26 cellular contexts compared by ENCODE assay signal in genomic region chr6:50823130-50823920, GRCh38. TPM values are rescaled to one million over a fixed set of nuclear protein-coding genes. Genes with fewer than 3 reads are reported as not detected.
A peak's percentile ranks its signal among the peaks of the same experiment; 100 is the strongest.
DNase-seq lines count a peak whose midpoint lies in the region; FAIRE-seq and TF ChIP-seq lines count a peak whose summit lies in the region.
"Had no signal": no experiment of that assay in that cellular context is flagged by ENCODE, and none has a peak within 500 bp of the region (broad histone marks: within the 10 kb centered on the region; RNA-seq: fewer than 3 reads in every experiment).

No MANE protein-coding gene starts in this region.

- no peak overlapping the region for H4K91ac ChIP-seq in H9 (ENCODE audit: insufficient read length, low read depth, low read length)

- no peak overlapping the region for H3K56ac ChIP-seq in H9 (ENCODE audit: insufficient read length, low read depth, low read length)

- H3T11ph ChIP-seq in H9 (ENCODE audit: low read length), result no peak overlapping the region

- no peaks in the 10 kb centered on the region for H3K36me3 ChIP-seq in ectodermal cell (ENCODE audit: control insufficient read depth, insufficient read depth, low read length)
- no peaks in the 10 kb centered on the region for H3K36me3 ChIP-seq in keratinocyte (ENCODE audit: control insufficient read depth in 2 of 2, extremely low read depth in 1 of 2, insufficient read depth in 2 of 2, low read length in 2 of 2)
- no peaks in the 10 kb centered on the region for H3K36me3 ChIP-seq in GM23248 (ENCODE audit: low read depth)
- H3K36me3 ChIP-seq: neutrophil, uterus had no signal

- no peak overlapping the region for H3K18ac ChIP-seq in H9 (ENCODE audit: insufficient read length, low read depth, low read length)

- H3K14ac ChIP-seq in H9 (ENCODE audit: insufficient read depth, low read length), result peak overlapping the region; percentile 8; the same call in 1 of the 2 replicates

- DNase-seq in H9 (peak; percentile 46), keratinocyte (ENCODE audit: low read depth, low spot score) (no peak), osteocyte (ENCODE audit: extremely low spot score, unreplicated experiment) (no peak), GM23248 (no peak), medulla oblongata (ENCODE audit: extremely low spot score) (no peak)
- DNase-seq in activated T-helper 1 cell treated with anti-CD3 and anti-CD28 coated beads, Interleukin-12 subunit alpha, Interleukin-12 subunit beta, Interleukin-2, Interleukin-4 antibody, amounts not matched to agents 30 ng/mL and 10 ng/mL and 1 ng/mL, durations not matched to agents 14 hours and 24 hours and 36 hours (ENCODE audit: low spot score), result no peak
- DNase-seq in activated naive CD4-positive, alpha-beta T cell (lab: John Stamatoyannopoulos, UW), result no peak
- DNase-seq: ACHN; activated CD4-positive, alpha-beta T cell treated with anti-CD3 and anti-CD28 coated beads for 48 hours; body of pancreas; C1 segment of cervical spinal cord; hippocampal formation; IMR-90; left colon; NCI-H1436 treated with DMSO at 0.1 percent for 48 hours; NCI-H2171; NCI-H748 treated with DMSO at 0.1 percent for 48 hours; OCI-M1; SHP77; uterus had no signal

- peaks cover 6% of the 10 kb centered on the region for H3K4me1 ChIP-seq in H9 (ENCODE audit: insufficient read depth, low read length)
- H3K4me1 ChIP-seq in ectodermal cell (ENCODE audit: control insufficient read depth, insufficient read depth, low read length), result peaks cover 37% of the 10 kb centered on the region
- peaks cover 32% of the 10 kb centered on the region for H3K4me1 ChIP-seq in keratinocyte (ENCODE audit: control insufficient read depth, extremely low read depth, insufficient read depth, low read length)
- H3K4me1 ChIP-seq in GM23248 (ENCODE audit: insufficient read depth), result no peaks in the 10 kb centered on the region

- no peak overlapping the region for H4K8ac ChIP-seq in H9 (replicated peaks; ENCODE audit: insufficient read length, low read depth, low read length)

- H3K4me3 ChIP-seq in ectodermal cell (ENCODE audit: insufficient read depth, low read depth, low read length), result peak overlapping the region; percentile 36
- peak overlapping the region; percentile 15 to 35 (median 31) for H3K4me3 ChIP-seq in keratinocyte (ENCODE audit: control insufficient read depth in 2 of 3, extremely low read depth in 1 of 3, insufficient read depth in 2 of 3, low read depth in 1 of 3, low read length in 3 of 3)
- no peak overlapping the region for H3K4me3 ChIP-seq in GM23248
- H3K4me3 ChIP-seq: body of pancreas, coronary artery, uterus had no signal

- H2BK120ac ChIP-seq in H9 (ENCODE audit: low read depth, low read length, poor library complexity, severe bottlenecking), result no peak overlapping the region

- no peak overlapping the region for H2BK15ac ChIP-seq in H9 (ENCODE audit: low read depth, low read length)

- H3K4me3 Mint-ChIP-seq in H9 (peak overlapping the region in 1 of 2 experiments; percentile 74; a peak in 3 of 5 replicates), osteocyte (ENCODE audit: unreplicated experiment) (peak overlapping the region; percentile 85)
- no peak overlapping the region for H3K4me3 Mint-ChIP-seq in activated T-helper 1 cell treated with anti-CD3 and anti-CD28 coated beads, Interleukin-12 subunit alpha, Interleukin-12 subunit beta, Interleukin-2, Interleukin-4 antibody, amounts not matched to agents 30 ng/mL and 10 ng/mL and 1 ng/mL, durations not matched to agents 14 hours and 24 hours and 36 hours

- no peaks in the 10 kb centered on the region for H4K20me1 ChIP-seq in H9 (ENCODE audit: control insufficient read depth, insufficient read depth, insufficient read length)
- no peaks in the 10 kb centered on the region for H4K20me1 ChIP-seq in keratinocyte (ENCODE audit: control insufficient read depth, extremely low read depth, insufficient read depth, low read length)
- H4K20me1 ChIP-seq in GM23248 (ENCODE audit: insufficient read depth), result no peaks in the 10 kb centered on the region

- H2BK5ac ChIP-seq in H9 (ENCODE audit: insufficient read length, low read length), result no peak overlapping the region

- H3K36me3 Mint-ChIP-seq in H9 (ENCODE audit: insufficient read depth in 1 of 3, low read depth in 3 of 3), result no peaks in the 10 kb centered on the region; a peak in 1 of 7 replicates
- H3K36me3 Mint-ChIP-seq in osteocyte (ENCODE audit: unreplicated experiment), result peaks cover 15% of the 10 kb centered on the region
- peaks cover 1% of the 10 kb centered on the region for H3K36me3 Mint-ChIP-seq in activated T-helper 1 cell treated with anti-CD3 and anti-CD28 coated beads, Interleukin-12 subunit alpha, Interleukin-12 subunit beta, Interleukin-2, Interleukin-4 antibody, amounts not matched to agents 30 ng/mL and 10 ng/mL and 1 ng/mL, durations not matched to agents 14 hours and 24 hours and 36 hours (ENCODE audit: low read depth)

- H3K27me3 ChIP-seq in H9 (ENCODE audit: insufficient read depth, low read length), result peaks cover 91% of the 10 kb centered on the region
- peaks cover 100% of the 10 kb centered on the region for H3K27me3 ChIP-seq in ectodermal cell (ENCODE audit: control insufficient read depth, insufficient read depth, low read length, poor library complexity, severe bottlenecking)
- peaks cover 41% of the 10 kb centered on the region for H3K27me3 ChIP-seq in keratinocyte (ENCODE audit: control insufficient read depth, extremely low read depth, insufficient read depth, low read length)
- H3K27me3 ChIP-seq in GM23248 (replicated peaks; ENCODE audit: insufficient read depth), result peaks cover 93% of the 10 kb centered on the region

- no peak for FAIRE-seq in keratinocyte (lab: Jason Lieb, UNC)

- H2AFZ ChIP-seq in H9 (ENCODE audit: low read length) (no peak overlapping the region), keratinocyte (ENCODE audit: control insufficient read depth, low read length) (peak overlapping the region; percentile 73), GM23248 (no peak overlapping the region)

- WGBS in H9 (ENCODE audit: extremely low coverage, insufficient read length, low lambda C conversion rate), result no CpG with 5 or more reads among the region's 45 CpGs
- 1% methylated on average over 45 of the region's 45 CpGs for WGBS in ectodermal cell, 2 experiments
- 7% methylated on average over 43 to 45 of the region's 45 CpGs for WGBS in GM23248 (ENCODE audit: low coverage in 1 of 2, low lambda C conversion rate in 2 of 2, missing lambda C conversion rate in 2 of 2), 2 experiments

- H3K4me1 Mint-ChIP-seq in H9 (peaks cover 62 to 86% of the 10 kb centered on the region in 2 experiments), osteocyte (ENCODE audit: unreplicated experiment) (peaks cover 57% of the 10 kb centered on the region)
- peaks cover 7% of the 10 kb centered on the region for H3K4me1 Mint-ChIP-seq in activated T-helper 1 cell treated with anti-CD3 and anti-CD28 coated beads, Interleukin-12 subunit alpha, Interleukin-12 subunit beta, Interleukin-2, Interleukin-4 antibody, amounts not matched to agents 30 ng/mL and 10 ng/mL and 1 ng/mL, durations not matched to agents 14 hours and 24 hours and 36 hours (ENCODE audit: low read depth)

- peaks cover 7% of the 10 kb centered on the region for H3K23me2 ChIP-seq in H9 (ENCODE audit: insufficient read length, low read depth, low read length, poor library complexity, severe bottlenecking)

- H3F3A ChIP-seq in GM23248 (ENCODE audit: insufficient read depth), result no peaks in the 10 kb centered on the region

- dilution Hi-C loops in keratinocyte (cut with MboI; ENCODE audit: extremely low pct_ligation_motif_present, low sequenced_read_pairs), result no loop called here

- no peaks in the 10 kb centered on the region for H3K9me1 ChIP-seq in keratinocyte (ENCODE audit: control insufficient read depth, extremely low read depth, insufficient read depth, low read length)

- H3K9me3 Mint-ChIP-seq in H9 (peaks cover 0 to 14% of the 10 kb centered on the region in 2 experiments; a peak in 2 of 5 replicates), osteocyte (ENCODE audit: unreplicated experiment) (no peaks in the 10 kb centered on the region)
- H3K9me3 Mint-ChIP-seq in activated T-helper 1 cell treated with anti-CD3 and anti-CD28 coated beads, Interleukin-12 subunit alpha, Interleukin-12 subunit beta, Interleukin-2, Interleukin-4 antibody, amounts not matched to agents 30 ng/mL and 10 ng/mL and 1 ng/mL, durations not matched to agents 14 hours and 24 hours and 36 hours, result no peaks in the 10 kb centered on the region
- H3K9me3 Mint-ChIP-seq: activated T-helper 2 cell treated with anti-CD3 and anti-CD28 coated beads, Interferon-gamma antibody, Interleukin-2, Interleukin-4, amounts not matched to agents 10 μg/mL and 5 μg/mL and 100 μg/mL, durations not matched to agents 14 hours and 24 hours and 36 hours had no signal

- no peak overlapping the region for H3K4ac ChIP-seq in H9 (ENCODE audit: low read depth, low read length)

- no peaks in the 10 kb centered on the region for H3K79me2 ChIP-seq in H9 (ENCODE audit: insufficient read depth, low read length)
- no peaks in the 10 kb centered on the region for H3K79me2 ChIP-seq in keratinocyte (ENCODE audit: control insufficient read depth, insufficient read depth, low read length)
- H3K79me2 ChIP-seq in GM23248 (ENCODE audit: insufficient read depth), result no peaks in the 10 kb centered on the region

- no peak overlapping the region for H2AK5ac ChIP-seq in H9 (ENCODE audit: insufficient read length, low read length)

- H3K4me2 ChIP-seq in H9 (ENCODE audit: insufficient read depth, insufficient read length, low read length) (peak overlapping the region; percentile 12), keratinocyte (ENCODE audit: control insufficient read depth, extremely low read depth, insufficient read depth, low read depth, low read length) (peak overlapping the region; percentile 71), GM23248 (ENCODE audit: unreplicated experiment) (no peak overlapping the region)

- no peaks in the 10 kb centered on the region for H3K9me2 ChIP-seq in GM23248 (ENCODE audit: insufficient read depth)

- no peaks in the 10 kb centered on the region for H3K9me3 ChIP-seq in H9 (ENCODE audit: control insufficient read depth, low read depth, low read length)
- H3K9me3 ChIP-seq in ectodermal cell (ENCODE audit: control insufficient read depth, low read length), result no peaks in the 10 kb centered on the region
- H3K9me3 ChIP-seq in keratinocyte (ENCODE audit: control insufficient read depth, low read depth, low read length), result no peaks in the 10 kb centered on the region
- no peaks in the 10 kb centered on the region for H3K9me3 ChIP-seq in GM23248 (ENCODE audit: low read depth)
- H3K9me3 ChIP-seq: body of pancreas, neutrophil, uterus had no signal

- intact Hi-C loops in activated T-helper 1 cell treated with anti-CD3 and anti-CD28 coated beads, Interleukin-12 subunit alpha, Interleukin-12 subunit beta, Interleukin-2, Interleukin-4 antibody, amounts not matched to agents 30 ng/mL and 10 ng/mL and 1 ng/mL, durations not matched to agents 14 hours and 24 hours and 36 hours (cut with micrococcal nuclease), result no loop called here

- H3K23ac ChIP-seq in H9 (ENCODE audit: insufficient read length, low read depth, low read length), result no peak overlapping the region

- H2BK20ac ChIP-seq in H9 (ENCODE audit: low read depth, low read length, poor library complexity, severe bottlenecking), result no peak overlapping the region

- H3K27ac ChIP-seq in H9 (ENCODE audit: insufficient read length, low read depth, low read length) (no peak overlapping the region), ectodermal cell (ENCODE audit: insufficient read depth, low read depth, low read length, poor library complexity, severe bottlenecking) (no peak overlapping the region), keratinocyte (ENCODE audit: control insufficient read depth, insufficient read depth, low read length) (no peak overlapping the region), GM23248 (no peak overlapping the region)
- H3K27ac ChIP-seq: body of pancreas, coronary artery, neutrophil, uterus had no signal

- no peak overlapping the region for H4K5ac ChIP-seq in H9 (ENCODE audit: insufficient read length, low read depth, low read length)

- in situ Hi-C loops in GM23248 (cut with MboI), result no loop called here

- no peak overlapping the region for H3K9ac ChIP-seq in H9 (ENCODE audit: extremely low read depth, insufficient read length, low read length)
- H3K9ac ChIP-seq in keratinocyte (ENCODE audit: control insufficient read depth, extremely low read depth, insufficient read depth, low read length), result peak overlapping the region; percentile 30
- H3K9ac ChIP-seq in GM23248, result no peak overlapping the region

- H3K27me3 Mint-ChIP-seq in H9 (ENCODE audit: low read depth), result peaks cover 100% of the 10 kb centered on the region
- H3K27me3 Mint-ChIP-seq in osteocyte (ENCODE audit: unreplicated experiment), result no peaks in the 10 kb centered on the region
- H3K27me3 Mint-ChIP-seq in activated T-helper 1 cell treated with anti-CD3 and anti-CD28 coated beads, Interleukin-12 subunit alpha, Interleukin-12 subunit beta, Interleukin-2, Interleukin-4 antibody, amounts not matched to agents 30 ng/mL and 10 ng/mL and 1 ng/mL, durations not matched to agents 14 hours and 24 hours and 36 hours (ENCODE audit: insufficient read depth), result peaks cover 83% of the 10 kb centered on the region

- H3K27ac Mint-ChIP-seq in H9, result no peak overlapping the region
- peak overlapping the region; percentile 99 for H3K27ac Mint-ChIP-seq in osteocyte (ENCODE audit: unreplicated experiment)
- H3K27ac Mint-ChIP-seq in activated T-helper 1 cell treated with anti-CD3 and anti-CD28 coated beads, Interleukin-12 subunit alpha, Interleukin-12 subunit beta, Interleukin-2, Interleukin-4 antibody, amounts not matched to agents 30 ng/mL and 10 ng/mL and 1 ng/mL, durations not matched to agents 14 hours and 24 hours and 36 hours, result no peak overlapping the region
- H3K27ac Mint-ChIP-seq: activated T-helper 2 cell treated with anti-CD3 and anti-CD28 coated beads, Interferon-gamma antibody, Interleukin-2, Interleukin-4, amounts not matched to agents 10 μg/mL and 5 μg/mL and 100 μg/mL, durations not matched to agents 14 hours and 24 hours and 36 hours had no signal

- peak overlapping the region; percentile 47 for H2BK12ac ChIP-seq in H9 (ENCODE audit: insufficient read length, low read depth, low read length)

- TF ChIP-seq CTCF in H9 (conservative IDR thresholded peaks at IDR 0.05) (no peak), keratinocyte (optimal IDR thresholded peaks at IDR 0.05 in 1 of 3, IDR thresholded peaks at IDR 0.05 in 1 of 3, conservative IDR thresholded peaks at IDR 0.05 in 1 of 3; ENCODE audit: extremely low read depth in 1 of 3, insufficient read depth in 2 of 3, low read length in 3 of 3) (no peak), osteocyte (IDR thresholded peaks at IDR 0.05) (no peak)

- H3K79me1 ChIP-seq in H9 (ENCODE audit: insufficient read depth, low read depth, low read length, poor library complexity, severe bottlenecking), result no peaks in the 10 kb centered on the region

RNA-seq across cellular contexts. Expression of gene TFAP2B, which starts 4.7 kb away (rescaled TPM):
- not detected in 2 replicates for total RNA-seq in H9 (2021)
- 18.1 TPM for polyA plus RNA-seq in ectodermal cell (2013, experiment 1 of 4)
- polyA plus RNA-seq in ectodermal cell (2013, experiment 2 of 4), result 15.4 TPM
- polyA plus RNA-seq in ectodermal cell (2013, experiment 3 of 4), result 11.5 TPM
- polyA plus RNA-seq in ectodermal cell (2013, experiment 4 of 4), result 16.3 TPM
- 0.01 to 0.08 TPM in 2 of 3 replicates, not detected in the other for polyA plus RNA-seq in keratinocyte
- polyA plus RNA-seq in keratinocyte (2011; ENCODE audit: low read depth), result not detected
- polyA plus RNA-seq in keratinocyte (2011; cell fraction: cytosol; rRNA removed), result not detected in 2 replicates
- polyA plus RNA-seq in keratinocyte (2011; cell fraction: nucleus; rRNA removed), result not detected in 2 replicates
- 0.24 TPM in 1 of 2 replicates, not detected in the other for polyA plus RNA-seq in keratinocyte (2012; ENCODE audit: low replicate concordance)
- polyA minus RNA-seq in keratinocyte, result 0.43 TPM in 1 of 3 replicates, not detected in the others
- polyA minus RNA-seq in keratinocyte (2011; cell fraction: cytosol; rRNA and poly(A)+ RNA removed), result not detected
- not detected in 2 replicates for polyA minus RNA-seq in keratinocyte (2011; cell fraction: nucleus; rRNA and poly(A)+ RNA removed)
- total RNA-seq in osteocyte, result 26.4 and 27.5 TPM in 2 replicates
- total RNA-seq in GM23248 (2014; rRNA removed; shearing (Covaris generic)), result not detected in 2 replicates
- polyA plus RNA-seq in GM23248 (2016; fragmentation: Nextera tagmentation; extraction: Ambion mirVana), result not detected in 2 replicates
- not detected in 2 replicates for total RNA-seq in activated T-helper 1 cell treated with anti-CD3 and anti-CD28 coated beads, Interleukin-12 subunit alpha, Interleukin-12 subunit beta, Interleukin-2, Interleukin-4 antibody, amounts not matched to agents 30 ng/mL and 10 ng/mL and 1 ng/mL, durations not matched to agents 14 hours and 24 hours and 36 hours
- total RNA-seq: activated T-helper 2 cell treated with anti-CD3 and anti-CD28 coated beads, Interferon-gamma antibody, Interleukin-2, Interleukin-4, amounts not matched to agents 10 μg/mL and 5 μg/mL and 100 μg/mL, durations not matched to agents 14 hours and 24 hours and 36 hours; body of pancreas; fibroblast of villous mesenchyme; IMR-90; left colon; mononuclear cell had no signal
- polyA plus RNA-seq: IMR-90 had no signal

Comparison
In these comparisons a context has a peak if more than half of its experiments do, and no peak if none do; other contexts are left out.
1. RNA of gene TFAP2B, which starts 4.7 kb away (total RNA-seq): 26.4 to 27.5 TPM in osteocyte; not detected in H9, not detected in GM23248 and not detected in activated T-helper 1 cell treated with anti-CD3 and anti-CD28 coated beads, Interleukin-12 subunit alpha, Interleukin-12 subunit beta, Interleukin-2, Interleukin-4 antibody, amounts not matched to agents 30 ng/mL and 10 ng/mL and 1 ng/mL, durations not matched to agents 14 hours and 24 hours and 36 hours; every median in the first group is over 10 times any median in the second.